In genomic region chr4:2905544-2905943, GRCh38 we compare ENCODE assay signal across 30 cellular contexts. TPM values are rescaled to one million over a fixed set of nuclear protein-coding genes. Genes with fewer than 3 reads are reported as not detected.
DNase-seq lines count a peak whose midpoint lies in the region; ATAC-seq and TF ChIP-seq lines count a peak whose summit lies in the region.
"Had no signal": no experiment of that assay in that cellular context is flagged by ENCODE, and none has a peak within 500 bp of the region (broad histone marks: within the 10 kb centered on the region; RNA-seq: fewer than 3 reads in every experiment).

No MANE protein-coding gene starts in this region.

- ATAC-seq in CD4-positive, alpha-beta T cell (ENCODE audit: poor library complexity), result no peak
- ATAC-seq in HG03280 (IDR thresholded peaks at IDR 0.05; ENCODE audit: unreplicated experiment), result no peak
- ATAC-seq: HCT116; PC-3; right cardiac atrium; Right ventricle myocardium inferior; stimulated activated naive CD8-positive, alpha-beta T cell treated with anti-CD3 and anti-CD28 coated beads, Interleukin-15, Interleukin-2, amounts not matched to agents 100 U/mL and 50 U/mL, for 24 hours had no signal

- no peak overlapping the region for H3K9ac ChIP-seq in mesenchymal stem cell (ENCODE audit: low read length)

- no peak overlapping the region for H2BK5ac ChIP-seq in mesenchymal stem cell (ENCODE audit: low read depth, low read length, poor library complexity, severe bottlenecking)

- H3K36me3 ChIP-seq in mesenchymal stem cell (ENCODE audit: control insufficient read depth in 1 of 2, insufficient read depth in 2 of 2, low read depth in 1 of 2, low read length in 2 of 2), result peaks cover 67 to 93% of the 10 kb centered on the region in 2 experiments
- H3K36me3 ChIP-seq: uterus had no signal

- H2BK12ac ChIP-seq in mesenchymal stem cell (ENCODE audit: low read length in 2 of 2), result no peak overlapping the region

- H3K27me3 Mint-ChIP-seq in activated CD4-positive, alpha-beta T cell treated with anti-CD3 and anti-CD28 coated beads, Interleukin-2, amount 10 ng/mL, durations not matched to agents 24 days and 14 days, result no peaks in the 10 kb centered on the region
- H3K27me3 Mint-ChIP-seq in CD4-positive, alpha-beta T cell, result no peaks in the 10 kb centered on the region
- H3K27me3 Mint-ChIP-seq in activated T-helper 1 cell treated with anti-CD3 and anti-CD28 coated beads, Interleukin-12 subunit alpha, Interleukin-12 subunit beta, Interleukin-2, Interleukin-4 antibody, amounts not matched to agents 30 ng/mL and 10 ng/mL and 1 ng/mL, durations not matched to agents 14 hours and 24 hours and 36 hours (ENCODE audit: insufficient read depth), result no peaks in the 10 kb centered on the region

- no peak for TF ChIP-seq CTCF in CD4-positive, alpha-beta T cell (IDR thresholded peaks at IDR 0.05)

- no peak overlapping the region for H3K27ac ChIP-seq in CD4-positive, alpha-beta T cell (ENCODE audit: low read depth, low read length)
- H3K27ac ChIP-seq in mesenchymal stem cell (ENCODE audit: low read length, poor library complexity, severe bottlenecking), result no peak overlapping the region
- H3K27ac ChIP-seq: thoracic aorta, uterus had no signal

- H3K4me3 Mint-ChIP-seq in activated CD4-positive, alpha-beta T cell treated with anti-CD3 and anti-CD28 coated beads, Interleukin-2, amount 10 ng/mL, durations not matched to agents 24 days and 14 days, result no peak overlapping the region
- H3K4me3 Mint-ChIP-seq in CD4-positive, alpha-beta T cell, result no peak overlapping the region
- no peak overlapping the region for H3K4me3 Mint-ChIP-seq in activated T-helper 1 cell treated with anti-CD3 and anti-CD28 coated beads, Interleukin-12 subunit alpha, Interleukin-12 subunit beta, Interleukin-2, Interleukin-4 antibody, amounts not matched to agents 30 ng/mL and 10 ng/mL and 1 ng/mL, durations not matched to agents 14 hours and 24 hours and 36 hours
- H3K4me3 Mint-ChIP-seq: brain had no signal

- no peaks in the 10 kb centered on the region for H3K9me3 Mint-ChIP-seq in activated CD4-positive, alpha-beta T cell treated with anti-CD3 and anti-CD28 coated beads, Interleukin-2, amount 10 ng/mL, durations not matched to agents 24 days and 14 days
- no peaks in the 10 kb centered on the region for H3K9me3 Mint-ChIP-seq in CD4-positive, alpha-beta T cell
- H3K9me3 Mint-ChIP-seq in activated T-helper 1 cell treated with anti-CD3 and anti-CD28 coated beads, Interleukin-12 subunit alpha, Interleukin-12 subunit beta, Interleukin-2, Interleukin-4 antibody, amounts not matched to agents 30 ng/mL and 10 ng/mL and 1 ng/mL, durations not matched to agents 14 hours and 24 hours and 36 hours, result no peaks in the 10 kb centered on the region
- H3K9me3 Mint-ChIP-seq: brain had no signal

- H3K4me1 Mint-ChIP-seq in activated CD4-positive, alpha-beta T cell treated with anti-CD3 and anti-CD28 coated beads, Interleukin-2, amount 10 ng/mL, durations not matched to agents 24 days and 14 days, result peaks cover 23% of the 10 kb centered on the region
- peaks cover 26% of the 10 kb centered on the region for H3K4me1 Mint-ChIP-seq in CD4-positive, alpha-beta T cell (ENCODE audit: low read depth)
- peaks cover 24% of the 10 kb centered on the region for H3K4me1 Mint-ChIP-seq in activated T-helper 1 cell treated with anti-CD3 and anti-CD28 coated beads, Interleukin-12 subunit alpha, Interleukin-12 subunit beta, Interleukin-2, Interleukin-4 antibody, amounts not matched to agents 30 ng/mL and 10 ng/mL and 1 ng/mL, durations not matched to agents 14 hours and 24 hours and 36 hours (ENCODE audit: low read depth)
- H3K4me1 Mint-ChIP-seq: brain had no signal

- POLR2A ChIA-PET in CD4-positive, alpha-beta T cell (lab: Charles Lee), result no interaction called here

- H2BK15ac ChIP-seq in mesenchymal stem cell (ENCODE audit: low read depth, poor library complexity, severe bottlenecking), result no peak overlapping the region

- H3K27me3 ChIP-seq in CD4-positive, alpha-beta T cell (ENCODE audit: control insufficient read depth, insufficient read depth, low read length), result no peaks in the 10 kb centered on the region
- H3K27me3 ChIP-seq in mesenchymal stem cell (ENCODE audit: control insufficient read depth in 1 of 2, insufficient read depth in 1 of 2, low read length in 2 of 2), result no peaks in the 10 kb centered on the region
- H3K27me3 ChIP-seq: uterus had no signal

- 98% methylated on average over 13 of the region's 13 CpGs for WGBS in mesenchymal stem cell

- no peak overlapping the region for H2AK5ac ChIP-seq in mesenchymal stem cell (ENCODE audit: low read length, severe bottlenecking)

- no peaks in the 10 kb centered on the region for H3K9me3 ChIP-seq in CD4-positive, alpha-beta T cell (ENCODE audit: control insufficient read depth, low read length)
- no peaks in the 10 kb centered on the region for H3K9me3 ChIP-seq in mesenchymal stem cell (ENCODE audit: control insufficient read depth, low read length)
- H3K9me3 ChIP-seq: thoracic aorta, uterus had no signal

- no peak overlapping the region for H2BK120ac ChIP-seq in mesenchymal stem cell (ENCODE audit: low read depth, low read length)

- H3K23ac ChIP-seq in mesenchymal stem cell (ENCODE audit: low read length in 2 of 2), result no peak overlapping the region

- H2AFZ ChIP-seq in mesenchymal stem cell (ENCODE audit: low read depth, low read length), result no peak overlapping the region

- intact Hi-C loops in activated CD4-positive, alpha-beta T cell treated with anti-CD3 and anti-CD28 coated beads, Interleukin-2, amount 10 ng/mL, durations not matched to agents 24 days and 14 days (cut with micrococcal nuclease), result no loop called here
- intact Hi-C loops in CD4-positive, alpha-beta T cell (cut with DNase I, micrococcal nuclease), result loop anchor here in 1 of 2 experiments (5.0 kb wide), 1 partner anchor 53 kb away; no protein-coding TSS in a partner anchor
- intact Hi-C loops in activated T-helper 1 cell treated with anti-CD3 and anti-CD28 coated beads, Interleukin-12 subunit alpha, Interleukin-12 subunit beta, Interleukin-2, Interleukin-4 antibody, amounts not matched to agents 30 ng/mL and 10 ng/mL and 1 ng/mL, durations not matched to agents 14 hours and 24 hours and 36 hours (cut with micrococcal nuclease), result no loop called here

- CTCF ChIA-PET in CD4-positive, alpha-beta T cell (lab: Charles Lee), result no interaction called here

- peaks cover 66% of the 10 kb centered on the region for H3K36me3 Mint-ChIP-seq in activated CD4-positive, alpha-beta T cell treated with anti-CD3 and anti-CD28 coated beads, Interleukin-2, amount 10 ng/mL, durations not matched to agents 24 days and 14 days (ENCODE audit: low read depth)
- peaks cover 94% of the 10 kb centered on the region for H3K36me3 Mint-ChIP-seq in CD4-positive, alpha-beta T cell (ENCODE audit: low read depth)
- peaks cover 51% of the 10 kb centered on the region for H3K36me3 Mint-ChIP-seq in activated T-helper 1 cell treated with anti-CD3 and anti-CD28 coated beads, Interleukin-12 subunit alpha, Interleukin-12 subunit beta, Interleukin-2, Interleukin-4 antibody, amounts not matched to agents 30 ng/mL and 10 ng/mL and 1 ng/mL, durations not matched to agents 14 hours and 24 hours and 36 hours (ENCODE audit: low read depth)

- H3K79me1 ChIP-seq in mesenchymal stem cell (replicated peaks; ENCODE audit: low read length, poor library complexity, severe bottlenecking), result peaks cover 50% of the 10 kb centered on the region

- H3K4me2 ChIP-seq in mesenchymal stem cell (ENCODE audit: low read length, poor library complexity, severe bottlenecking), result no peak overlapping the region
- H3K4me2 ChIP-seq: smooth muscle cell had no signal

- no peak for DNase-seq in activated CD4-positive, alpha-beta T cell treated with anti-CD3 and anti-CD28 coated beads, Interleukin-2, amount 10 ng/mL, durations not matched to agents 24 days and 14 days
- DNase-seq in activated CD4-positive, alpha-beta T cell treated with anti-CD3 and anti-CD28 coated beads for 1 hour, result no peak
- DNase-seq in CD4-positive, alpha-beta T cell, result no peak
- no peak for DNase-seq in activated T-helper 1 cell treated with anti-CD3 and anti-CD28 coated beads, Interleukin-12 subunit alpha, Interleukin-12 subunit beta, Interleukin-2, Interleukin-4 antibody, amounts not matched to agents 30 ng/mL and 10 ng/mL and 1 ng/mL, durations not matched to agents 14 hours and 24 hours and 36 hours (ENCODE audit: low spot score)
- DNase-seq in mesenchymal stem cell (no peak), dedifferentiated amniotic fluid mesenchymal stem cell (ENCODE audit: extremely low spot score) (no peak), SIG-M5 treated with dmso at 0.1 percent for 504 hours (lab: John Stamatoyannopoulos, UW; ENCODE audit: unreplicated experiment) (no peak)
- DNase-seq: 8988T; activated CD4-positive, alpha-beta T cell treated with anti-CD3 and anti-CD28 coated beads, Interleukin-2, amount 50 U/mL, for 1 hour; activated CD8-positive, alpha-beta memory T cell treated with anti-CD3 and anti-CD28 coated beads, Interleukin-2, amount 50 U/mL, for 4 hours; amniotic stem cell; C1 segment of cervical spinal cord; cerebellar nuclear complex; DMS79 treated with DMSO at 0.1 percent for 48 hours; foreskin melanocyte; GF-D8; NCI-H2107; NCI-H345; NCI-H69; PC-3; right cardiac atrium; stimulated activated naive CD8-positive, alpha-beta T cell treated with anti-CD3 and anti-CD28 coated beads, Interleukin-15, Interleukin-2, amounts not matched to agents 100 U/mL and 50 U/mL, for 24 hours; uterus had no signal

- H3K4me1 ChIP-seq in mesenchymal stem cell (ENCODE audit: control insufficient read depth, insufficient read depth, low read depth, low read length), result no peaks in the 10 kb centered on the region
- H3K4me1 ChIP-seq: uterus had no signal

- peak overlapping the region; percentile 11 for H4K91ac ChIP-seq in mesenchymal stem cell (ENCODE audit: low read length)

- H3K4ac ChIP-seq in mesenchymal stem cell (ENCODE audit: low read depth in 1 of 2, low read length in 2 of 2), result no peak overlapping the region

- no peak overlapping the region for H3K14ac ChIP-seq in mesenchymal stem cell (ENCODE audit: low read length in 2 of 2)

- no peak overlapping the region for H3K18ac ChIP-seq in mesenchymal stem cell (ENCODE audit: low read depth in 1 of 2, low read length in 2 of 2)

- H3K27ac Mint-ChIP-seq in activated CD4-positive, alpha-beta T cell treated with anti-CD3 and anti-CD28 coated beads, Interleukin-2, amount 10 ng/mL, durations not matched to agents 24 days and 14 days, result peak overlapping the region; percentile 57
- peak overlapping the region; percentile 81 for H3K27ac Mint-ChIP-seq in CD4-positive, alpha-beta T cell
- H3K27ac Mint-ChIP-seq in activated T-helper 1 cell treated with anti-CD3 and anti-CD28 coated beads, Interleukin-12 subunit alpha, Interleukin-12 subunit beta, Interleukin-2, Interleukin-4 antibody, amounts not matched to agents 30 ng/mL and 10 ng/mL and 1 ng/mL, durations not matched to agents 14 hours and 24 hours and 36 hours, result peak overlapping the region; percentile 61
- H3K27ac Mint-ChIP-seq: brain had no signal

- peak overlapping the region; percentile 56 for H4K8ac ChIP-seq in mesenchymal stem cell (ENCODE audit: low read length)

- H3K4me3 ChIP-seq in mesenchymal stem cell (ENCODE audit: insufficient read depth in 1 of 2, low read depth in 1 of 2, low read length in 2 of 2), result no peak overlapping the region
- H3K4me3 ChIP-seq: lung, smooth muscle cell, thoracic aorta, uterus had no signal

RNA-seq across cellular contexts. Expression of gene NOP14, which starts 57.7 kb away (rescaled TPM):
- total RNA-seq in activated CD4-positive, alpha-beta T cell treated with anti-CD3 and anti-CD28 coated beads, Interleukin-2, amount 10 ng/mL, durations not matched to agents 24 days and 14 days, result 132 and 141 TPM in 2 replicates
- 10 to 100 TPM; 21.8 TPM for total RNA-seq in CD4-positive, alpha-beta T cell
- total RNA-seq in activated T-helper 1 cell treated with anti-CD3 and anti-CD28 coated beads, Interleukin-12 subunit alpha, Interleukin-12 subunit beta, Interleukin-2, Interleukin-4 antibody, amounts not matched to agents 30 ng/mL and 10 ng/mL and 1 ng/mL, durations not matched to agents 14 hours and 24 hours and 36 hours, result 140 and 142 TPM in 2 replicates
- 32.6 TPM for polyA plus RNA-seq in mesenchymal stem cell (2013, experiment 1 of 2)
- polyA plus RNA-seq in mesenchymal stem cell (2013, experiment 2 of 2), result 33.3 TPM

RNA-seq across cellular contexts. Expression of gene GRK4, which starts 57.8 kb away (rescaled TPM):
- 4.6 and 5.3 TPM in 2 replicates for total RNA-seq in activated CD4-positive, alpha-beta T cell treated with anti-CD3 and anti-CD28 coated beads, Interleukin-2, amount 10 ng/mL, durations not matched to agents 24 days and 14 days
- total RNA-seq in CD4-positive, alpha-beta T cell, result 1 to 10 TPM; 1.2 to 1.8 TPM
- 4.4 and 4.5 TPM in 2 replicates for total RNA-seq in activated T-helper 1 cell treated with anti-CD3 and anti-CD28 coated beads, Interleukin-12 subunit alpha, Interleukin-12 subunit beta, Interleukin-2, Interleukin-4 antibody, amounts not matched to agents 30 ng/mL and 10 ng/mL and 1 ng/mL, durations not matched to agents 14 hours and 24 hours and 36 hours
- 3.6 TPM for polyA plus RNA-seq in mesenchymal stem cell (2013, experiment 1 of 2)
- 3.7 TPM for polyA plus RNA-seq in mesenchymal stem cell (2013, experiment 2 of 2)
